ENCODE assay signal across 10 cellular contexts in genomic region chr16:29663020-29663828, GRCh38. TPM values are rescaled to one million over a fixed set of nuclear protein-coding genes. Genes with fewer than 3 reads are reported as not detected.
DNase-seq lines count a peak whose midpoint lies in the region; ATAC-seq and TF ChIP-seq lines count a peak whose summit lies in the region.
"Had no signal": no experiment of that assay in that cellular context is flagged by ENCODE, and none has a peak within 500 bp of the region (broad histone marks: within the 10 kb centered on the region; RNA-seq: fewer than 3 reads in every experiment).

Gene SPN, plus strand, starts transcription at chr16:29663247. Its CDS starts 482 bp downstream, at chr16:29663729.

- H3K4me1 ChIP-seq in lower lobe of right lung (peaks cover 16% of the 10 kb centered on the region), gastrocnemius medialis (no peaks in the 10 kb centered on the region)

- H3K4me3 Mint-ChIP-seq in CD4-positive, alpha-beta T cell = peak within 1 kb of the TSS; percentile 98
- H3K4me3 Mint-ChIP-seq in activated CD4-positive, alpha-beta memory T cell treated with anti-CD3 and anti-CD28 coated beads, Interleukin-2, amount 10 ng/mL, durations not matched to agents 7 days and 5 days = peak within 1 kb of the TSS; percentile 95

- peak within 1 kb of the TSS; percentile 59 for H3K4me3 ChIP-seq in lower lobe of right lung
- no peak within 1 kb of the TSS for H3K4me3 ChIP-seq in gastrocnemius medialis

- no peaks in the 10 kb centered on the region for H3K27me3 Mint-ChIP-seq in CD4-positive, alpha-beta T cell
- H3K27me3 Mint-ChIP-seq in activated CD4-positive, alpha-beta memory T cell treated with anti-CD3 and anti-CD28 coated beads, Interleukin-2, amount 10 ng/mL, durations not matched to agents 7 days and 5 days = no peaks in the 10 kb centered on the region

- intact Hi-C loops in CD4-positive, alpha-beta T cell (cut with DNase I, micrococcal nuclease) = loop anchor here (2.0 to 10.0 kb wide), 3 partner anchors 16 to 48 kb away; partner anchors contain the start of gene QPRT (in 1 of the 2)
- intact Hi-C loops in lower lobe of right lung (cut with DNase I) (no loop called here), gastrocnemius medialis (cut with DNase I; ENCODE audit: low total_unique reads) (no loop called here)

- peak; percentile 29 for ATAC-seq in CD4-positive, alpha-beta T cell (ENCODE audit: poor library complexity)
- ATAC-seq in lower lobe of right lung (peak; percentile 9 to 42), gastrocnemius medialis (no peak), GM21526 (IDR thresholded peaks at IDR 0.05; ENCODE audit: low FRiP score, unreplicated experiment) (no peak), GM21737 (IDR thresholded peaks at IDR 0.05; ENCODE audit: unreplicated experiment) (no peak)

- no peak for TF ChIP-seq POLR2A in gastrocnemius medialis (IDR thresholded peaks at IDR 0.05)

- no peaks in the 10 kb centered on the region for H3K9me3 Mint-ChIP-seq in CD4-positive, alpha-beta T cell
- no peaks in the 10 kb centered on the region for H3K9me3 Mint-ChIP-seq in activated CD4-positive, alpha-beta memory T cell treated with anti-CD3 and anti-CD28 coated beads, Interleukin-2, amount 10 ng/mL, durations not matched to agents 7 days and 5 days

- no peaks in the 10 kb centered on the region for H3K9me3 ChIP-seq in CD4-positive, alpha-beta T cell (ENCODE audit: control insufficient read depth, low read length)
- H3K9me3 ChIP-seq in lower lobe of right lung (no peaks in the 10 kb centered on the region), gastrocnemius medialis (no peaks in the 10 kb centered on the region)

- H3K36me3 ChIP-seq in lower lobe of right lung (no peaks in the 10 kb centered on the region), gastrocnemius medialis (no peaks in the 10 kb centered on the region)

- CTCF ChIA-PET in CD4-positive, alpha-beta T cell (lab: Charles Lee) = no interaction called here
- CTCF ChIA-PET in activated CD4-positive, alpha-beta memory T cell treated with anti-CD3 and anti-CD28 coated beads, Interleukin-2, amount 10 ng/mL, durations not matched to agents 7 days and 5 days (lab: Charles Lee) = interaction anchor here (0.6 to 2.0 kb wide), 6 partner anchors 10 to 64 kb away, joined by 3 to 5 read pairs (median 3); no protein-coding TSS in a partner anchor

- DNase-seq in CD4-positive, alpha-beta T cell = peak in 6 of 10 experiments; percentile 19 to 55 (median 37)
- DNase-seq in HUDEP-2 (lab: John Stamatoyannopoulos, UW; ENCODE audit: unreplicated experiment in 76 of 76) (peak in 75 of 76 experiments; percentile 62 to 98 (median 88)), lower lobe of right lung (peak; percentile 55), gastrocnemius medialis (no peak), NCI-H2227 treated with DMSO at 0.1 percent for 48 hours (lab: John Stamatoyannopoulos, UW) (no peak)
- peak; percentile 71 for DNase-seq in activated CD4-positive, alpha-beta memory T cell treated with anti-CD3 and anti-CD28 coated beads, Interleukin-2, amount 10 ng/mL, durations not matched to agents 7 days and 5 days

- in situ Hi-C loops in gastrocnemius medialis (cut with MboI; ENCODE audit: low sequenced_read_pairs in 4 of 4) = no loop called here

- no peaks in the 10 kb centered on the region for H3K27me3 ChIP-seq in CD4-positive, alpha-beta T cell (ENCODE audit: control insufficient read depth, insufficient read depth, low read length)
- H3K27me3 ChIP-seq in lower lobe of right lung (ENCODE audit: low read depth) = no peaks in the 10 kb centered on the region
- H3K27me3 ChIP-seq in gastrocnemius medialis = no peaks in the 10 kb centered on the region

- POLR2A ChIA-PET in CD4-positive, alpha-beta T cell (lab: Charles Lee) = interaction anchor here (0.7 to 2.1 kb wide), 7 partner anchors 16 to 164 kb away, joined by 3 to 6 read pairs (median 4); partner anchors contain the start of genes C16orf54 and QPRT
- POLR2A ChIA-PET in activated CD4-positive, alpha-beta memory T cell treated with anti-CD3 and anti-CD28 coated beads, Interleukin-2, amount 10 ng/mL, durations not matched to agents 7 days and 5 days (lab: Charles Lee) = interaction anchor here (0.6 to 7.0 kb wide), 16 partner anchors 9 to 157 kb away, joined by 3 to 37 read pairs (median 4); partner anchors contain the start of genes C16orf54, KIF22, MVP and QPRT

- H3K27ac Mint-ChIP-seq in CD4-positive, alpha-beta T cell = peak within 1 kb of the TSS; percentile 95
- H3K27ac Mint-ChIP-seq in activated CD4-positive, alpha-beta memory T cell treated with anti-CD3 and anti-CD28 coated beads, Interleukin-2, amount 10 ng/mL, durations not matched to agents 7 days and 5 days = peak within 1 kb of the TSS; percentile 91

- peaks cover 66% of the 10 kb centered on the region for H3K4me1 Mint-ChIP-seq in CD4-positive, alpha-beta T cell (ENCODE audit: low read depth)
- peaks cover 48% of the 10 kb centered on the region for H3K4me1 Mint-ChIP-seq in activated CD4-positive, alpha-beta memory T cell treated with anti-CD3 and anti-CD28 coated beads, Interleukin-2, amount 10 ng/mL, durations not matched to agents 7 days and 5 days

- H3K27ac ChIP-seq in CD4-positive, alpha-beta T cell (ENCODE audit: low read depth, low read length) = peak within 1 kb of the TSS; percentile 88
- H3K27ac ChIP-seq in lower lobe of right lung (peak within 1 kb of the TSS; percentile 72), gastrocnemius medialis (no peak within 1 kb of the TSS)

- H3K36me3 Mint-ChIP-seq in CD4-positive, alpha-beta T cell (ENCODE audit: low read depth) = peaks cover 56% of the 10 kb centered on the region
- H3K36me3 Mint-ChIP-seq in activated CD4-positive, alpha-beta memory T cell treated with anti-CD3 and anti-CD28 coated beads, Interleukin-2, amount 10 ng/mL, durations not matched to agents 7 days and 5 days (ENCODE audit: low read depth) = peaks cover 48% of the 10 kb centered on the region

- no peak for TF ChIP-seq CTCF in CD4-positive, alpha-beta T cell (IDR thresholded peaks at IDR 0.05)
- TF ChIP-seq CTCF in lower lobe of right lung (IDR thresholded peaks at IDR 0.05) (no peak), gastrocnemius medialis (IDR thresholded peaks at IDR 0.05 in 4 of 5, conservative IDR thresholded peaks at IDR 0.05 in 1 of 5) (no peak)

RNA-seq across cellular contexts. Expression of gene SPN, which starts in this region (rescaled TPM):
- total RNA-seq in CD4-positive, alpha-beta T cell = 10 to 100 TPM; 45.7 to 48.3 TPM
- 100 to 1,000 TPM; 341 to 359 TPM for total RNA-seq in activated CD4-positive, alpha-beta memory T cell treated with anti-CD3 and anti-CD28 coated beads, Interleukin-2, amount 10 ng/mL, durations not matched to agents 7 days and 5 days
- total RNA-seq in lower lobe of right lung = 109 TPM
- under 1 TPM in 3 of 4 donors, not detected in 1; 0.12 to 0.88 (median 0.84) TPM for total RNA-seq in gastrocnemius medialis
- total RNA-seq: fibroblast of lung, RPMI7951 had no signal

Comparison
In these comparisons a context has a peak if more than half of its experiments do, and no peak if none do; other contexts are left out.
1. RNA of gene SPN (total RNA-seq): 341 to 359 TPM in activated CD4-positive, alpha-beta memory T cell treated with anti-CD3 and anti-CD28 coated beads, Interleukin-2, amount 10 ng/mL, durations not matched to agents 7 days and 5 days, 109 TPM in lower lobe of right lung (single experiment) and 45.7 to 48.3 TPM in CD4-positive, alpha-beta T cell; 0.12 to 0.88 TPM in gastrocnemius medialis; every median in the first group is over 10 times any median in the second.
2. ATAC-seq: peak in CD4-positive, alpha-beta T cell (single experiment) and lower lobe of right lung (2 of 2); none in gastrocnemius medialis (0 of 2), GM21526 (single experiment) and GM21737 (single experiment).
3. DNase-seq: peak in CD4-positive, alpha-beta T cell (6 of 10), HUDEP-2 (75 of 76), activated CD4-positive, alpha-beta memory T cell treated with anti-CD3 and anti-CD28 coated beads, Interleukin-2, amount 10 ng/mL, durations not matched to agents 7 days and 5 days (single experiment) and lower lobe of right lung (single experiment); none in gastrocnemius medialis (0 of 2) and NCI-H2227 treated with DMSO at 0.1 percent for 48 hours (single experiment).
4. H3K27ac ChIP-seq: peak in CD4-positive, alpha-beta T cell (single experiment) and lower lobe of right lung (single experiment); none in gastrocnemius medialis (0 of 4).
5. intact Hi-C loops: an anchor here in CD4-positive, alpha-beta T cell (2.0 to 10.0 kb wide); none called in lower lobe of right lung and gastrocnemius medialis.